ENCODE assay signal across 11 cellular contexts in the genomic region with DNA sequence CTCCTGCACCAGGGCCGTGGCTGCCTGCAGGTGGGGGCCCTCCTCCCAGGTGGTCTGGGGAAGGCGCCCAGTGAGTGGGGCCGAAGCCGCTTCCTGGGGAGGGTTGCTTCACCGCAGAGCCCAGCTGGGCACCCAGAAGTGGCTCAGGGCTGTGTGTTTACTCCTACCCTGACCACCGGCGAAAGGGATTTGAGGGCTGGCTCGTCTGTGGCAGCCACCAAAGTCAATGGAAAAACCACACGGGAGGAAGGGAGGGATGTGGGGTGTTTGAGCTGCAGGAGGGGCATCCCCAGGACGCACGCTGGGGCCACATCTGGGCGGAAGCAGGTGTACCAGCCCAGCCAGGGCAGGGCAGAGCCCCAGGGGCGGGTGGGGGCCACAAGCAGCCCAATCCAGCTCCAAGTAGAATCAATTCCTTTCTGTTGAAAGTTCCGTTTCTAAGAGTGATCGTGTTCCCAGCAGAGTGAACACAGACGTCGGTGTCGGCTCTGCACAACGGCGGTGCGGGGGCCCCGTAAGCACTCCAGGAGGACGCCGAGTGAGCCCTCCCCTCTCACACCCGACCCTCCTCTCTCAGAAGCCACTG.
A peak's percentile ranks its signal among the peaks of the same experiment; 100 is the strongest.
DNase-seq lines count a peak whose midpoint lies in the region; ATAC-seq and TF ChIP-seq lines count a peak whose summit lies in the region.
"Had no signal": no experiment of that assay in that cellular context is flagged by ENCODE, and none has a peak within 500 bp of the region (broad histone marks: within the 10 kb centered on the region; RNA-seq: fewer than 3 reads in every experiment).

No MANE protein-coding gene starts in this region.

- H3K27me3 Mint-ChIP-seq in activated T-helper 1 cell treated with anti-CD3 and anti-CD28 coated beads, Interleukin-12 subunit alpha, Interleukin-12 subunit beta, Interleukin-2, Interleukin-4 antibody, amounts not matched to agents 30 ng/mL and 10 ng/mL and 1 ng/mL, durations not matched to agents 14 hours and 24 hours and 36 hours (ENCODE audit: insufficient read depth): peaks cover 3% of the 10 kb centered on the region
- H3K27me3 Mint-ChIP-seq in memory B cell: peaks cover 27% of the 10 kb centered on the region

- H3K27ac Mint-ChIP-seq in activated T-helper 1 cell treated with anti-CD3 and anti-CD28 coated beads, Interleukin-12 subunit alpha, Interleukin-12 subunit beta, Interleukin-2, Interleukin-4 antibody, amounts not matched to agents 30 ng/mL and 10 ng/mL and 1 ng/mL, durations not matched to agents 14 hours and 24 hours and 36 hours: peak overlapping the region; percentile 79
- H3K27ac Mint-ChIP-seq in memory B cell: no peak overlapping the region

- no peak overlapping the region for H3K4me3 ChIP-seq in BE2C (ENCODE audit: low read depth, low read length)
- H3K4me3 ChIP-seq: heart left ventricle, PC-9 had no signal

- peak overlapping the region; percentile 72 for H3K4me3 Mint-ChIP-seq in activated T-helper 1 cell treated with anti-CD3 and anti-CD28 coated beads, Interleukin-12 subunit alpha, Interleukin-12 subunit beta, Interleukin-2, Interleukin-4 antibody, amounts not matched to agents 30 ng/mL and 10 ng/mL and 1 ng/mL, durations not matched to agents 14 hours and 24 hours and 36 hours
- no peak overlapping the region for H3K4me3 Mint-ChIP-seq in memory B cell

- ATAC-seq in memory B cell (ENCODE audit: low read depth): peak; percentile 45
- ATAC-seq in GM21723 (IDR thresholded peaks at IDR 0.05; ENCODE audit: unreplicated experiment): no peak
- ATAC-seq: heart left ventricle had no signal

- no peak for TF ChIP-seq CTCF in BE2C (IDR thresholded peaks at IDR 0.05; ENCODE audit: low read depth, low read length)

- intact Hi-C loops in activated T-helper 1 cell treated with anti-CD3 and anti-CD28 coated beads, Interleukin-12 subunit alpha, Interleukin-12 subunit beta, Interleukin-2, Interleukin-4 antibody, amounts not matched to agents 30 ng/mL and 10 ng/mL and 1 ng/mL, durations not matched to agents 14 hours and 24 hours and 36 hours (cut with micrococcal nuclease): loop anchor here (1.0 to 10.0 kb wide), 3 partner anchors 9 to 245 kb away; a partner anchor contains a TSS

- no peaks in the 10 kb centered on the region for H3K36me3 ChIP-seq in BE2C
- H3K36me3 ChIP-seq: heart left ventricle had no signal

- peaks cover 9% of the 10 kb centered on the region for H3K36me3 Mint-ChIP-seq in activated T-helper 1 cell treated with anti-CD3 and anti-CD28 coated beads, Interleukin-12 subunit alpha, Interleukin-12 subunit beta, Interleukin-2, Interleukin-4 antibody, amounts not matched to agents 30 ng/mL and 10 ng/mL and 1 ng/mL, durations not matched to agents 14 hours and 24 hours and 36 hours (ENCODE audit: low read depth)
- peaks cover 4% of the 10 kb centered on the region for H3K36me3 Mint-ChIP-seq in memory B cell

- peak in 4 of 6 experiments; percentile 24 to 42 (median 32) for DNase-seq in stimulated activated naive CD4-positive, alpha-beta T cell (lab: John Stamatoyannopoulos, UW)
- DNase-seq in stimulated activated naive CD4-positive, alpha-beta T cell treated with Interleukin-2 at 50 U/mL for 16 hours (lab: John Stamatoyannopoulos, UW): no peak
- DNase-seq in activated T-helper 1 cell treated with anti-CD3 and anti-CD28 coated beads, Interleukin-12 subunit alpha, Interleukin-12 subunit beta, Interleukin-2, Interleukin-4 antibody, amounts not matched to agents 30 ng/mL and 10 ng/mL and 1 ng/mL, durations not matched to agents 14 hours and 24 hours and 36 hours (ENCODE audit: low spot score): no peak
- no peak for DNase-seq in memory B cell (ENCODE audit: low spot score in 2 of 2)
- DNase-seq in ureter (ENCODE audit: low spot score): no peak
- no peak for DNase-seq in pons (ENCODE audit: low spot score)
- DNase-seq in BE2C: no peak
- DNase-seq: PC-9 had no signal

- H3K4me1 Mint-ChIP-seq in activated T-helper 1 cell treated with anti-CD3 and anti-CD28 coated beads, Interleukin-12 subunit alpha, Interleukin-12 subunit beta, Interleukin-2, Interleukin-4 antibody, amounts not matched to agents 30 ng/mL and 10 ng/mL and 1 ng/mL, durations not matched to agents 14 hours and 24 hours and 36 hours (ENCODE audit: low read depth): peaks cover 33% of the 10 kb centered on the region
- H3K4me1 Mint-ChIP-seq in memory B cell: peaks cover 15% of the 10 kb centered on the region

- H3K4me1 ChIP-seq in BE2C: no peaks in the 10 kb centered on the region
- H3K4me1 ChIP-seq: parathyroid adenoma had no signal

- no peaks in the 10 kb centered on the region for H3K27me3 ChIP-seq in BE2C

- no peaks in the 10 kb centered on the region for H3K9me3 ChIP-seq in BE2C

- H3K9me3 Mint-ChIP-seq in activated T-helper 1 cell treated with anti-CD3 and anti-CD28 coated beads, Interleukin-12 subunit alpha, Interleukin-12 subunit beta, Interleukin-2, Interleukin-4 antibody, amounts not matched to agents 30 ng/mL and 10 ng/mL and 1 ng/mL, durations not matched to agents 14 hours and 24 hours and 36 hours: peaks cover 14% of the 10 kb centered on the region
- peaks cover 5% of the 10 kb centered on the region for H3K9me3 Mint-ChIP-seq in memory B cell

Comparison
In these comparisons a context has a peak if more than half of its experiments do, and no peak if none do; other contexts are left out.
1. DNase-seq: peak in stimulated activated naive CD4-positive, alpha-beta T cell (4 of 6); none in stimulated activated naive CD4-positive, alpha-beta T cell treated with Interleukin-2 at 50 U/mL for 16 hours (single experiment), activated T-helper 1 cell treated with anti-CD3 and anti-CD28 coated beads, Interleukin-12 subunit alpha, Interleukin-12 subunit beta, Interleukin-2, Interleukin-4 antibody, amounts not matched to agents 30 ng/mL and 10 ng/mL and 1 ng/mL, durations not matched to agents 14 hours and 24 hours and 36 hours (single experiment), memory B cell (0 of 2), ureter (single experiment), pons (single experiment) and BE2C (single experiment).